In the genomic region with DNA sequence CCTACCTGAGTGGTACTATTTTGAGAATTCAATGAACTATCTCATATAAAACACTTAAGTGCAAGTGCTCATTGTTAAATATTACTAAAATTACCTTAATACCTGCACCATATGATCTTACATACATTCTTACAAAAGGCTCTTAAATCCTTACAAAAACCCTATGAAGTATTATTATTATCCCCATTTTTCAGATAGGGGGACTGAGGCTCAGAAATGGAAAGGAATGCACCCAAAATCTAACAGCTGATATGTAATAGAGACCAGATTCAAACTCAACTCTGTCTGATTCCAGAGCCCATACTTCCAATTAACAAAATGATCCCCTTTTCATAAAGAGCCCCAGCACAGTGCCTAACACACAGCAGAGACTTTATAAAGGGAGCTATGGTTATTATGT, we compare ENCODE assay signal across 12 cellular contexts. TPM values are rescaled to one million over a fixed set of nuclear protein-coding genes. Genes with fewer than 3 reads are reported as not detected.
DNase-seq lines count a peak whose midpoint lies in the region; ATAC-seq, FAIRE-seq and TF ChIP-seq lines count a peak whose summit lies in the region.
"Had no signal": no experiment of that assay in that cellular context is flagged by ENCODE, and none has a peak within 500 bp of the region (broad histone marks: within the 10 kb centered on the region; RNA-seq: fewer than 3 reads in every experiment).

No MANE protein-coding gene starts in this region.

- H3K4me3 ChIP-seq in heart right ventricle, result no peak overlapping the region
- no peak overlapping the region for H3K4me3 ChIP-seq in right cardiac atrium (ENCODE audit: low read length)
- H3K4me3 ChIP-seq in mesodermal cell (ENCODE audit: extremely low read depth, insufficient read depth, low read length, poor library complexity, severe bottlenecking), result no peak overlapping the region

- peaks cover 57% of the 10 kb centered on the region for H3K4me1 Mint-ChIP-seq in MCF 10A (ENCODE audit: insufficient read depth, unreplicated experiment)
- H3K4me1 Mint-ChIP-seq in type B pancreatic cell (ENCODE audit: unreplicated experiment), result peaks cover 29% of the 10 kb centered on the region

- POLR2A ChIA-PET in MCF 10A (lab: Yijun Ruan, JAX), result interaction anchor here (0.8 to 11.4 kb wide), 15 partner anchors 11 to 100 kb away, joined by 3 to 491 read pairs (median 6); partner anchors contain the start of genes BCL2L1, ID1 and TPX2

- H3K36me3 ChIP-seq in heart right ventricle (peaks cover 0 to 82% (median 15%) of the 10 kb centered on the region in 9 donors), mesodermal cell (ENCODE audit: control insufficient read depth, insufficient read depth, low read length) (peaks cover 73% of the 10 kb centered on the region)

- H3K27me3 ChIP-seq in heart right ventricle (no peaks in the 10 kb centered on the region), right cardiac atrium (ENCODE audit: control insufficient read depth, insufficient read depth) (no peaks in the 10 kb centered on the region)

- H3K4me1 ChIP-seq in heart right ventricle (peaks cover 25 to 100% (median 86%) of the 10 kb centered on the region in 9 donors), right cardiac atrium (ENCODE audit: control insufficient read depth, insufficient read depth, low read length) (peaks cover 23% of the 10 kb centered on the region), mesodermal cell (ENCODE audit: control insufficient read depth, insufficient read depth, low read length, poor library complexity, severe bottlenecking) (peaks cover 19% of the 10 kb centered on the region)

- H3K9me3 Mint-ChIP-seq in MCF 10A (ENCODE audit: unreplicated experiment) (no peaks in the 10 kb centered on the region), type B pancreatic cell (no peaks in the 10 kb centered on the region)

- H3K36me3 Mint-ChIP-seq in MCF 10A (ENCODE audit: insufficient read depth, unreplicated experiment) (peaks cover 68% of the 10 kb centered on the region), type B pancreatic cell (peaks cover 50% of the 10 kb centered on the region)

- peak overlapping the region; percentile 92 for H3K27ac Mint-ChIP-seq in MCF 10A (ENCODE audit: low read depth, unreplicated experiment)
- H3K27ac Mint-ChIP-seq in type B pancreatic cell, result peak overlapping the region; percentile 95

- CTCF ChIA-PET in MCF 10A (lab: Yijun Ruan, JAX), result interaction anchor here (0.5 to 21.5 kb wide), 12 partner anchors 8 to 147 kb away, joined by 3 to 429 read pairs (median 3); partner anchors contain the start of gene BCL2L1

- H3K9me3 ChIP-seq in heart right ventricle (no peaks in the 10 kb centered on the region), right cardiac atrium (ENCODE audit: control insufficient read depth, low read length) (no peaks in the 10 kb centered on the region), mesodermal cell (ENCODE audit: control insufficient read depth, low read length) (no peaks in the 10 kb centered on the region)

- TF ChIP-seq CTCF in heart right ventricle (IDR thresholded peaks at IDR 0.05), result no peak
- no peak for TF ChIP-seq CTCF in MCF 10A (IDR thresholded peaks at IDR 0.05; ENCODE audit: unreplicated experiment)
- TF ChIP-seq CTCF in type B pancreatic cell (conservative IDR thresholded peaks at IDR 0.05), result no peak
- no peak for TF ChIP-seq CTCF in GM20000 (IDR thresholded peaks at IDR 0.05; ENCODE audit: extremely low read depth, missing control alignments)

- intact Hi-C loops in heart right ventricle (cut with DNase I) (no loop called here), right cardiac atrium (cut with DNase I) (no loop called here), MCF 10A (cut with micrococcal nuclease) (no loop called here)

- BruUV-seq in MCF 10A (replicated peaks; lab: Mats Ljungman, UMichigan), result no TSS peak

- no peak for DNase-seq in heart right ventricle
- no peak for DNase-seq in right cardiac atrium
- DNase-seq in MCF 10A (ENCODE audit: unreplicated experiment), result no peak
- no peak for DNase-seq in type B pancreatic cell (ENCODE audit: extremely low spot score, unreplicated experiment)
- no peak for DNase-seq in HTR-8/SVneo (ENCODE audit: insufficient read length, low spot score)
- no peak for DNase-seq in GM20000 (ENCODE audit: low spot score)
- DNase-seq: naive B cell; NCI-H146; stimulated activated CD4-positive, alpha-beta T cell treated with anti-CD3 and anti-CD28 coated beads, Interleukin-2, amount 100 ng/mL, for 24 hours had no signal

- no peak for FAIRE-seq in HTR-8/SVneo (lab: Jason Lieb, UNC)
- FAIRE-seq: TTC549 had no signal

- H3K27ac ChIP-seq in heart right ventricle (peak overlapping the region; percentile 22 to 93 (median 66)), right cardiac atrium (ENCODE audit: low read length) (no peak overlapping the region), mesodermal cell (ENCODE audit: low read depth, low read length, severe bottlenecking) (peak overlapping the region; percentile 57)

- H3K4me3 Mint-ChIP-seq in MCF 10A (ENCODE audit: unreplicated experiment) (peak overlapping the region; percentile 7), type B pancreatic cell (peak overlapping the region; percentile 16)
- H3K4me3 Mint-ChIP-seq: naive B cell had no signal

- H3K27me3 Mint-ChIP-seq in MCF 10A (ENCODE audit: insufficient read depth, unreplicated experiment) (no peaks in the 10 kb centered on the region), type B pancreatic cell (no peaks in the 10 kb centered on the region)
- H3K27me3 Mint-ChIP-seq: naive B cell had no signal

- ATAC-seq in heart right ventricle, result no peak
- ATAC-seq in right cardiac atrium, result no peak
- no peak for ATAC-seq in HG02623 (IDR thresholded peaks at IDR 0.05; ENCODE audit: unreplicated experiment)

RNA-seq across cellular contexts. Expression of gene BCL2L1, which starts 17.5 kb away (rescaled TPM):
- total RNA-seq in heart right ventricle (10 to 100 TPM; 34.7 to 97.4 (median 45.9) TPM), right cardiac atrium (10 to 100 TPM; 39.9 to 56.9 (median 46.1) TPM), MCF 10A (2022) (139 and 156 TPM in 2 replicates), type B pancreatic cell (ENCODE audit: low replicate concordance) (142 and 243 TPM in 2 replicates)
- polyA plus RNA-seq in heart right ventricle (100 to 1,000 TPM in 1 of 2 donors, 10 to 100 TPM in 1; 35.2 to 128 TPM), right cardiac atrium (46.0 TPM)
- polyA plus RNA-seq in mesodermal cell (2013, experiment 1 of 2), result 39.7 TPM
- 34.7 TPM for polyA plus RNA-seq in mesodermal cell (2013, experiment 2 of 2)

RNA-seq across cellular contexts. Expression of gene TPX2, which starts 33.9 kb away (rescaled TPM):
- total RNA-seq in heart right ventricle (1 to 10 TPM in 4 of 10 donors, under 1 TPM in 6; 0.17 to 9.6 (median 0.85) TPM), right cardiac atrium (1 to 10 TPM in 2 of 4 donors, under 1 TPM in 2; 0.67 to 2.5 (median 1.5) TPM), MCF 10A (2022) (45.3 and 79.6 TPM in 2 replicates), type B pancreatic cell (ENCODE audit: low replicate concordance) (45.0 and 130 TPM in 2 replicates)
- polyA plus RNA-seq in heart right ventricle (under 1 TPM; 0.29 to 0.72 TPM), right cardiac atrium (0.41 TPM)
- 94.0 TPM for polyA plus RNA-seq in mesodermal cell (2013, experiment 1 of 2)
- 110 TPM for polyA plus RNA-seq in mesodermal cell (2013, experiment 2 of 2)
